20 cellular contexts compared by ENCODE assay signal in genomic region chr5:61916621-61917620, GRCh38.
DNase-seq lines count a peak whose midpoint lies in the region; ATAC-seq and TF ChIP-seq lines count a peak whose summit lies in the region.
"Had no signal": no experiment of that assay in that cellular context is flagged by ENCODE, and none has a peak within 500 bp of the region (broad histone marks: within the 10 kb centered on the region; RNA-seq: fewer than 3 reads in every experiment).

No MANE protein-coding gene starts in this region.

- no peaks in the 10 kb centered on the region for H3K27me3 ChIP-seq in PC-3 (ENCODE audit: low read length)
- H3K27me3 ChIP-seq in dorsolateral prefrontal cortex: peaks cover 0 to 9% (median 0%) of the 10 kb centered on the region in 45 donors
- H3K27me3 ChIP-seq: BLaER1 treated with 17β-estradiol and CSF1 and Interleukin-3, amounts not matched to agents 10 nM and 100 nM; MG63 had no signal

- ATAC-seq in PC-3 (peak; percentile 60), esophagus mucosa (peak; percentile 97)
- ATAC-seq: naive thymus-derived CD4-positive, alpha-beta T cell had no signal

- no TSS peak for BruUV-seq in PC-3 (replicated peaks; lab: Mats Ljungman, UMichigan)

- H3F3A ChIP-seq in PC-3 (ENCODE audit: low read length, unreplicated experiment): no peaks in the 10 kb centered on the region

- H3K4me2 ChIP-seq in PC-3 (ENCODE audit: low read length): peak overlapping the region; percentile 42; the same call in 1 of the 2 replicates
- H3K4me2 ChIP-seq: BLaER1 treated with 17β-estradiol and CSF1 and Interleukin-3, amounts not matched to agents 10 nM and 100 nM had no signal

- H3K9me2 ChIP-seq in PC-3 (replicated peaks; ENCODE audit: low read length): no peaks in the 10 kb centered on the region

- CTCF ChIA-PET in PC-3 (lab: Charles Lee): interaction anchor here (0.5 kb wide), 1 partner anchor 11 kb away, joined by 3 read pairs; no protein-coding TSS in a partner anchor

- TF ChIP-seq CTCF in PC-3 (conservative IDR thresholded peaks at IDR 0.05; ENCODE audit: low read depth, low read length) (no peak), GM20000 (IDR thresholded peaks at IDR 0.05; ENCODE audit: extremely low read depth, missing control alignments) (no peak), dorsolateral prefrontal cortex (IDR thresholded peaks at IDR 0.05 in 54 of 56, conservative IDR thresholded peaks at IDR 0.05 in 2 of 56; ENCODE audit: low read depth in 1 of 56, partially characterized antibody in 56 of 56) (no peak)

- POLR2A ChIA-PET in PC-3 (lab: Charles Lee; ENCODE audit: unreplicated experiment): no interaction called here

- peaks cover 31% of the 10 kb centered on the region for H3K4me1 ChIP-seq in PC-3 (ENCODE audit: insufficient read depth, low read length)
- H3K4me1 ChIP-seq: BLaER1 treated with 17β-estradiol and CSF1 and Interleukin-3, amounts not matched to agents 10 nM and 100 nM; left ventricle myocardium inferior had no signal

- H3K9ac ChIP-seq in PC-3 (ENCODE audit: low read length): no peak overlapping the region
- H3K9ac ChIP-seq: BLaER1 treated with 17β-estradiol and CSF1 and Interleukin-3, amounts not matched to agents 10 nM and 100 nM had no signal

- H2AFZ ChIP-seq in PC-3 (ENCODE audit: low read length): no peak overlapping the region

- H3K79me2 ChIP-seq in PC-3 (ENCODE audit: low read length): no peaks in the 10 kb centered on the region

- intact Hi-C loops in PC-3 (cut with micrococcal nuclease): no loop called here
- intact Hi-C loops in dorsolateral prefrontal cortex (cut with DNase I): no loop called here

- H3K4me3 ChIP-seq in PC-3 (ENCODE audit: low read length) (no peak overlapping the region), dorsolateral prefrontal cortex (no peak overlapping the region)
- H3K4me3 ChIP-seq: BLaER1 treated with 17β-estradiol and CSF1 and Interleukin-3, amounts not matched to agents 10 nM and 100 nM; left ventricle myocardium inferior; MG63 had no signal

- H3K9me3 ChIP-seq in PC-3 (ENCODE audit: low read length): no peaks in the 10 kb centered on the region
- H3K9me3 ChIP-seq: MG63 had no signal

- H3K36me3 ChIP-seq in PC-3 (ENCODE audit: low read depth, low read length): no peaks in the 10 kb centered on the region
- H3K36me3 ChIP-seq: BLaER1 treated with 17β-estradiol and CSF1 and Interleukin-3, amounts not matched to agents 10 nM and 100 nM; left ventricle myocardium inferior; MG63 had no signal

- no peaks in the 10 kb centered on the region for H4K20me1 ChIP-seq in PC-3 (ENCODE audit: low read length)
- H4K20me1 ChIP-seq: BLaER1 treated with 17β-estradiol and CSF1 and Interleukin-3, amounts not matched to agents 10 nM and 100 nM had no signal

- peak overlapping the region; percentile 78 for H3K27ac ChIP-seq in PC-3 (ENCODE audit: low read length)
- no peak overlapping the region for H3K27ac ChIP-seq in dorsolateral prefrontal cortex
- H3K27ac ChIP-seq: BLaER1 treated with 17β-estradiol and CSF1 and Interleukin-3, amounts not matched to agents 10 nM and 100 nM; left ventricle myocardium inferior had no signal

- DNase-seq in ELR (ENCODE audit: low read depth) (peak; percentile 15), PC-3 (peak; percentile 87), renal cortical epithelial cell (ENCODE audit: low read depth) (peak; percentile 99), ecto neural progenitor cell (ENCODE audit: low spot score) (no peak), GM20000 (ENCODE audit: low spot score) (no peak), SW480 (ENCODE audit: low spot score) (no peak), dorsolateral prefrontal cortex (no peak)
- DNase-seq: activated CD4-positive, alpha-beta T cell treated with anti-CD3 and anti-CD28 coated beads for 1 hour; activated gamma-delta T cell treated with Interleukin-2 at 50 U/mL for 16 hours; hypothalamus; left ventricle myocardium inferior; MG63; naive thymus-derived CD4-positive, alpha-beta T cell; NCI-H1930; NCI-H748 treated with DMSO at 0.1 percent for 48 hours; Right ventricle myocardium superior; stimulated activated CD4-positive, alpha-beta T cell treated with anti-CD3 and anti-CD28 coated beads, Interleukin-15, amount 100 ng/mL, for 24 hours; T-helper 2 cell had no signal

Comparison
In these comparisons a context has a peak if more than half of its experiments do, and no peak if none do; other contexts are left out.
1. DNase-seq: peak in ELR (single experiment), PC-3 (single experiment) and renal cortical epithelial cell (single experiment); none in ecto neural progenitor cell (single experiment), GM20000 (single experiment), SW480 (single experiment) and dorsolateral prefrontal cortex (0 of 10).